19 cellular contexts compared by ENCODE assay signal in the genomic region with DNA sequence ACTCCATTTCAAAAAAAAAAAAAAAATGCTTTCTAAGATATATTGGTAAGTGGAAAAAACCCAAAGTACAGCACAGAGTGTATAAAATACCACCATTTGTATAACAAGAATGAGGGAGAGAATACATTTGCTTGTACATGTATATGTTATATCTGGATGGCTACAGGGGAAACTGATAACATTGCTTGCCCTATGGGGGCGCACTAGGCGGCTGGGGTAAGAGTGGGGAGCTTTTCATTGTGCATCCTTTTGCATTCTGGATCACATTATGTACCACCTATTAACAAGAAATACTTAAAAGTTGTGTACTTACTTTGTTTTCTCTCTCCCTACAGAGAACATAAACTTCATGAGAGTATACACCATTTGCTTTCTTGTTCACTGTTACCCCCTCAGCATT. TPM values are rescaled to one million over a fixed set of nuclear protein-coding genes. Genes with fewer than 3 reads are reported as not detected.
DNase-seq lines count a peak whose midpoint lies in the region; ATAC-seq and TF ChIP-seq lines count a peak whose summit lies in the region.
"Had no signal": no experiment of that assay in that cellular context is flagged by ENCODE, and none has a peak within 500 bp of the region (broad histone marks: within the 10 kb centered on the region; RNA-seq: fewer than 3 reads in every experiment).

No MANE protein-coding gene starts in this region.

- H3K4me1 Mint-ChIP-seq in HFFc6 (ENCODE audit: low read depth), result peaks cover 27% of the 10 kb centered on the region
- peaks cover 24% of the 10 kb centered on the region for H3K4me1 Mint-ChIP-seq in chondrocyte (ENCODE audit: low read depth)

- H3K9me3 Mint-ChIP-seq in HFFc6, result no peaks in the 10 kb centered on the region
- no peaks in the 10 kb centered on the region for H3K9me3 Mint-ChIP-seq in chondrocyte (ENCODE audit: low read depth)

- DNase-seq in HFFc6 (no peak), chondrocyte (ENCODE audit: low spot score) (no peak), gastrocnemius medialis (no peak), stomach (no peak), NCI-H2107 (lab: John Stamatoyannopoulos, UW) (no peak)
- DNase-seq: BE2C; CD4-positive, alpha-beta memory T cell; COR-L47; DMS153; DMS79 treated with DMSO at 0.1 percent for 48 hours; GDM1; IMR-90; KG1 had no signal

- intact Hi-C loops in gastrocnemius medialis (cut with DNase I; ENCODE audit: low total_unique reads), result no loop called here
- intact Hi-C loops in stomach (cut with DNase I; ENCODE audit: low total_unique reads), result loop anchor here (5.0 kb wide), 1 partner anchor 94 kb away; no protein-coding TSS in a partner anchor

- no peaks in the 10 kb centered on the region for H3K79me2 ChIP-seq in OCI-LY1 (ENCODE audit: insufficient read depth, low read length)

- H3K9me2 ChIP-seq in OCI-LY1 (ENCODE audit: low read depth, low read length), result no peaks in the 10 kb centered on the region

- H3K36me3 Mint-ChIP-seq in HFFc6 (ENCODE audit: low read depth), result no peaks in the 10 kb centered on the region
- H3K36me3 Mint-ChIP-seq in chondrocyte (ENCODE audit: low read depth), result no peaks in the 10 kb centered on the region
- H3K36me3 Mint-ChIP-seq: CD4-positive, alpha-beta memory T cell had no signal

- H3K4me3 ChIP-seq in OCI-LY1 (ENCODE audit: low read depth, low read length, poor library complexity, severe bottlenecking) (no peak overlapping the region), gastrocnemius medialis (no peak overlapping the region), stomach (no peak overlapping the region)

- no peak overlapping the region for H2AFZ ChIP-seq in OCI-LY1 (ENCODE audit: low read length)

- 50 to 75% (median 67%) methylated on average over 2 of the region's 2 CpGs for WGBS in stomach, 5 donors

- H3F3A ChIP-seq in OCI-LY1 (ENCODE audit: insufficient read depth, low read length), result no peaks in the 10 kb centered on the region

- no peaks in the 10 kb centered on the region for H3K36me3 ChIP-seq in OCI-LY1 (ENCODE audit: insufficient read depth, low read length)
- no peaks in the 10 kb centered on the region for H3K36me3 ChIP-seq in gastrocnemius medialis
- no peaks in the 10 kb centered on the region for H3K36me3 ChIP-seq in stomach
- H3K36me3 ChIP-seq: BE2C had no signal

- H3K4me1 ChIP-seq in OCI-LY1 (ENCODE audit: insufficient read depth, low read length, severe bottlenecking) (peaks cover 5% of the 10 kb centered on the region), gastrocnemius medialis (no peaks in the 10 kb centered on the region), stomach (peaks cover 0 to 13% (median 4%) of the 10 kb centered on the region in 4 donors)
- H3K4me1 ChIP-seq: BE2C had no signal

- no peaks in the 10 kb centered on the region for H3K9me3 ChIP-seq in OCI-LY1 (ENCODE audit: low read length)
- no peaks in the 10 kb centered on the region for H3K9me3 ChIP-seq in gastrocnemius medialis
- no peaks in the 10 kb centered on the region for H3K9me3 ChIP-seq in stomach
- H3K9me3 ChIP-seq: BE2C had no signal

- H3K4me3 Mint-ChIP-seq in HFFc6 (no peak overlapping the region), chondrocyte (ENCODE audit: unreplicated experiment) (no peak overlapping the region)
- H3K4me3 Mint-ChIP-seq: CD4-positive, alpha-beta memory T cell had no signal

- TF ChIP-seq POLR2A in gastrocnemius medialis (IDR thresholded peaks at IDR 0.05), result no peak
- no peak for TF ChIP-seq POLR2A in stomach (IDR thresholded peaks at IDR 0.05)

- H3K27me3 ChIP-seq in OCI-LY1 (ENCODE audit: insufficient read depth, low read length) (no peaks in the 10 kb centered on the region), gastrocnemius medialis (no peaks in the 10 kb centered on the region), stomach (no peaks in the 10 kb centered on the region)
- H3K27me3 ChIP-seq: BE2C had no signal

- no peaks in the 10 kb centered on the region for H4K20me1 ChIP-seq in OCI-LY1 (ENCODE audit: insufficient read depth, low read length)

- no peak for TF ChIP-seq EP300 in stomach (IDR thresholded peaks at IDR 0.05)

- TF ChIP-seq CTCF in GM12872 (IDR thresholded peaks at IDR 0.05; ENCODE audit: insufficient read depth, low read depth, low read length) (0 out of 3 replicates have a peak, but pooled peaks have one; percentile 16), HFFc6 (IDR thresholded peaks at IDR 0.05) (peak; percentile 28; the same call in 1 of the 2 replicates), OCI-LY1 (IDR thresholded peaks at IDR 0.05; ENCODE audit: low read length) (peak; percentile 54), chondrocyte (IDR thresholded peaks at IDR 0.05) (peak; percentile 11), gastrocnemius medialis (IDR thresholded peaks at IDR 0.05 in 4 of 5, conservative IDR thresholded peaks at IDR 0.05 in 1 of 5) (no peak), stomach (IDR thresholded peaks at IDR 0.05) (no peak)

- H3K9ac ChIP-seq in OCI-LY1 (ENCODE audit: low read length), result no peak overlapping the region

- in situ Hi-C loops in gastrocnemius medialis (cut with MboI; ENCODE audit: low sequenced_read_pairs in 4 of 4), result loop anchor here (5.0 to 25.0 kb wide), 4 partner anchors 94 to 1904 kb away; no protein-coding TSS in a partner anchor

- H3K27me3 Mint-ChIP-seq in HFFc6 (ENCODE audit: insufficient read depth) (peaks cover 15% of the 10 kb centered on the region), chondrocyte (ENCODE audit: low read depth) (no peaks in the 10 kb centered on the region)

- H3K27ac ChIP-seq in OCI-LY1 (ENCODE audit: low read depth, low read length, poor library complexity, severe bottlenecking) (no peak overlapping the region), gastrocnemius medialis (no peak overlapping the region), stomach (no peak overlapping the region)
- H3K27ac ChIP-seq: C4-2B had no signal

- no peak overlapping the region for H3K27ac Mint-ChIP-seq in HFFc6
- no peak overlapping the region for H3K27ac Mint-ChIP-seq in chondrocyte (ENCODE audit: unreplicated experiment)
- H3K27ac Mint-ChIP-seq: CD4-positive, alpha-beta memory T cell had no signal

- ATAC-seq in gastrocnemius medialis, result no peak
- no peak for ATAC-seq in HG03095 (IDR thresholded peaks at IDR 0.05; ENCODE audit: unreplicated experiment)
- ATAC-seq: HCT116 had no signal

- H3K4me2 ChIP-seq in OCI-LY1 (ENCODE audit: low read length), result no peak overlapping the region

RNA-seq across cellular contexts. Expression of a gene that starts 28.6 kb away (rescaled TPM):
- total RNA-seq in HFFc6 (2021; fragmentation: NEBNext Ultra II Directional; extraction: Animal tissue kit (Norgen Biotek cat#: 25700)), result not detected
- total RNA-seq in chondrocyte (0.10 to 0.22 TPM (median 0.15 TPM) in 3 replicates), gastrocnemius medialis (under 1 TPM in 3 of 4 donors, not detected in 1; 0.15 to 0.24 (median 0.24) TPM), stomach (under 1 TPM in 1 of 5 donors, not detected in 4; 0.37 TPM)
- under 1 TPM in 1 of 3 donors, not detected in 2; 0.03 TPM for polyA plus RNA-seq in stomach
- total RNA-seq: CD4-positive, alpha-beta memory T cell; H4 had no signal
- polyA plus RNA-seq: IMR-90 had no signal

RNA-seq across cellular contexts. Expression of a gene that starts 46.6 kb away (rescaled TPM):
- total RNA-seq in HFFc6 (2021; fragmentation: NEBNext Ultra II Directional; extraction: Animal tissue kit (Norgen Biotek cat#: 25700)), result 10 to 100 TPM; 66.9 to 88.2 (median 76.6) TPM
- 56.5 to 68.8 TPM (median 62.0 TPM) in 3 replicates for total RNA-seq in chondrocyte
- total RNA-seq in gastrocnemius medialis, result 10 to 100 TPM; 35.6 to 50.6 (median 47.0) TPM
- 10 to 100 TPM in 4 of 5 donors, 1 to 10 TPM in 1; 9.9 to 50.5 (median 41.7) TPM for total RNA-seq in stomach
- polyA plus RNA-seq in stomach, result 10 to 100 TPM; 25.7 to 29.8 (median 26.1) TPM

Comparison
In these comparisons a context has a peak if more than half of its experiments do, and no peak if none do; other contexts are left out.
1. CTCF ChIP-seq: peak in GM12872 (single experiment), HFFc6 (single experiment), OCI-LY1 (single experiment) and chondrocyte (single experiment); none in gastrocnemius medialis (0 of 5) and stomach (0 of 7).